In genomic region chr2:104861295-104862060, GRCh38 we compare ENCODE assay signal across 1 cellular context.
TF ChIP-seq lines count a peak whose summit lies in the region.

No MANE protein-coding gene starts in this region.

TF ChIP-seq in GM23338, 12 proteins besides CTCF, POLR2A, EP300 and RAD21 (continued from another document):
- TF ChIP-seq REST (IDR thresholded peaks at IDR 0.05; ENCODE audit: unreplicated experiment) = no peak
- no peak for TF ChIP-seq CREB1 (CRISPR knock-in tag; IDR thresholded peaks at IDR 0.05; ENCODE audit: low read depth)
- no peak for TF ChIP-seq NANOG (IDR thresholded peaks at IDR 0.05; ENCODE audit: borderline replicate concordance)
